1 cellular context compared by ENCODE assay signal in genomic region chr19:6925801-6926751, GRCh38.
TF ChIP-seq lines count a peak whose summit lies in the region.

No MANE protein-coding gene starts in this region.

TF ChIP-seq in K562, 482 proteins besides CTCF, POLR2A, EP300 and RAD21 (continued from another document):
- TF ChIP-seq FOXP4 (CRISPR knock-in tag; IDR thresholded peaks at IDR 0.05; ENCODE audit: borderline replicate concordance) = no peak
- no peak for TF ChIP-seq MCM2 (IDR thresholded peaks at IDR 0.05; ENCODE audit: low read depth)
- TF ChIP-seq RBM14 (IDR thresholded peaks at IDR 0.05; ENCODE audit: borderline replicate concordance, insufficient read depth, low read depth, low read length) = no peak
